ENCODE assay signal across 8 cellular contexts in genomic region chr5:29882036-29882435, GRCh38.
"Had no signal": no experiment of that assay in that cellular context is flagged by ENCODE, and none has a peak within 500 bp of the region (broad histone marks: within the 10 kb centered on the region; RNA-seq: fewer than 3 reads in every experiment).

No MANE protein-coding gene starts in this region.

- H3K27ac ChIP-seq: HL-60 had no signal

- ATAC-seq: GM23338, HCT116 had no signal

- H3K9me3 ChIP-seq: HAP-1 had no signal

- H3K4me2 ChIP-seq: GM23338 had no signal

- H3K4me3 ChIP-seq: GM23338, HAP-1 had no signal

- H3K36me3 ChIP-seq: HAP-1 had no signal

- DNase-seq: H7, HFFc6, Kasumi-1, KG1 had no signal

- H3K4me1 ChIP-seq: HAP-1 had no signal
